Comparison of ENCODE assay signal across 10 cellular contexts in the genomic region with DNA sequence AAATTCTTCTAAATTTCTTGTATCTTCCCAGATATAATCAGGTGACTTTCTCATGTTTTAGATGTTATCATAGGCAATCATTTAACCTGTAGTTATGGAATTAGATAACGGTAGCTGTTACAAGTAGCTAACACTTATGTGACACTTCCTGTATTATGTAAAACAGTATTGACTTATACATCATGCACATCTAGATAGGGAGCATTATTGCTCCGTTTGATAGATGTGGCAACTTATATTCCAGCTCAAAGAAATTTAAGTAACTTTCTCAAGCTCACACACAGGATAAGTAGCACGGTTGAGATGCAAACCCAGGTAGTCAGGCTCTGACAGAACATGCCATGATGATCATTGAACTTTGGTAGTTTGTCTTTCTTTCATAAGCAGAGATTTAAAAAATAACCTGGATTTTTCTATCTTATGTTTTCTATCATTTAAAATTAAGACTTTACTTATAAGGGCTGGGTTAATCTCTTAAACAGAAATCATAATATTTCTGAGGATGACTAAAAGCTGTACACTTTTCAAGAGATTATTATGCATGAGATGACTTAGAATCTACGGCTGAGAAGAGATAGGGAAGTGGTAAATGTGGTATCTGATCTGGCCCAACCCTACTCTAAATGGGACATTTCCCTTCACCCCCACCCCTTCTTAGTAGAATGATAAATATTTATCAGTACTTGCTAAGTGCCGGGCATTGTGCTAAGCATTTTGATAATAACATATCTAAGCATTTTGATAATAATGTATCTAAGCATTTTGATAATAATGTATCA.
DNase-seq lines count a peak whose midpoint lies in the region; ATAC-seq, FAIRE-seq and TF ChIP-seq lines count a peak whose summit lies in the region.
"Had no signal": no experiment of that assay in that cellular context is flagged by ENCODE, and none has a peak within 500 bp of the region (broad histone marks: within the 10 kb centered on the region; RNA-seq: fewer than 3 reads in every experiment).

No MANE protein-coding gene starts in this region.

- H3K4me2 ChIP-seq in GM23338 = no peak overlapping the region

- in situ Hi-C loops in KBM-7 (cut with MboI; ENCODE audit: low pct_unique_long_range_greater_than_20kb, low sequenced_read_pairs) = no loop called here

- H3K9me2 ChIP-seq in GM23338 (ENCODE audit: insufficient read depth) = no peaks in the 10 kb centered on the region

- no peak overlapping the region for H2AFZ ChIP-seq in GM23338

- no peak for FAIRE-seq in RCC 7860 (lab: Jason Lieb, UNC)

- H3K27ac Mint-ChIP-seq in GM23338 (peak overlapping the region; percentile 27; the same call in 1 of the 2 replicates), memory B cell (no peak overlapping the region)
- H3K27ac Mint-ChIP-seq: IgD-negative memory B cell had no signal

- H3K27me3 Mint-ChIP-seq in GM23338 (ENCODE audit: insufficient read depth, low read depth, poor library complexity) (no peaks in the 10 kb centered on the region), memory B cell (no peaks in the 10 kb centered on the region)
- H3K27me3 Mint-ChIP-seq: IgD-negative memory B cell had no signal

- H3K4me1 ChIP-seq in GM23338 (ENCODE audit: insufficient read depth) (peaks cover 16% of the 10 kb centered on the region; the same call in 1 of the 2 replicates), left lung (peaks cover 0 to 30% of the 10 kb centered on the region in 2 donors)

- ATAC-seq in GM18519 (IDR thresholded peaks at IDR 0.05; ENCODE audit: low FRiP score, unreplicated experiment) = peak; percentile 54
- ATAC-seq in GM23338 = no peak
- ATAC-seq in memory B cell (ENCODE audit: low read depth) = peak; percentile 93
- no peak for ATAC-seq in left lung

- H3K27ac ChIP-seq in GM23338 (ENCODE audit: low read depth) = no peak overlapping the region
- peak overlapping the region in 1 of 2 donors; percentile 70 for H3K27ac ChIP-seq in left lung

- H3K36me3 Mint-ChIP-seq in GM23338 (ENCODE audit: low read depth) = 0 out of 3 replicates have a peak, but pooled peaks cover 6% of the 10 kb centered on the region
- no peaks in the 10 kb centered on the region for H3K36me3 Mint-ChIP-seq in memory B cell
- H3K36me3 Mint-ChIP-seq: IgD-negative memory B cell had no signal

- DNase-seq in GM23338 (ENCODE audit: low spot score) = no peak
- DNase-seq in KBM-7 = peak; percentile 55
- DNase-seq in memory B cell (ENCODE audit: low spot score in 2 of 2) = no peak
- DNase-seq in left lung = no peak
- DNase-seq in SW 1271 (lab: John Stamatoyannopoulos, UW) = no peak
- DNase-seq in RCC 7860 (ENCODE audit: low spot score) = no peak
- DNase-seq in KG1 (lab: John Stamatoyannopoulos, UW) = no peak

- H3K4me1 Mint-ChIP-seq in GM23338 (peaks cover 15% of the 10 kb centered on the region), memory B cell (peaks cover 5% of the 10 kb centered on the region)

- no peak for TF ChIP-seq CTCF in GM23338 (conservative IDR thresholded peaks at IDR 0.05; ENCODE audit: low read depth in 2 of 2)
- TF ChIP-seq CTCF in left lung (IDR thresholded peaks at IDR 0.05) = no peak

- no peaks in the 10 kb centered on the region for H4K20me1 ChIP-seq in GM23338 (replicated peaks; ENCODE audit: insufficient read depth)

- H3K4me3 ChIP-seq in GM23338 (no peak overlapping the region), left lung (no peak overlapping the region)
- H3K4me3 ChIP-seq: SJSA1 had no signal

- H3K9me3 Mint-ChIP-seq in GM23338 = peaks cover 6% of the 10 kb centered on the region; the same call in 1 of the 3 replicates
- H3K9me3 Mint-ChIP-seq in memory B cell = peaks cover 5% of the 10 kb centered on the region

- intact Hi-C loops in left lung (cut with DNase I) = no loop called here

- no peak overlapping the region for H3K4me3 Mint-ChIP-seq in GM23338
- no peak overlapping the region for H3K4me3 Mint-ChIP-seq in memory B cell

- H3F3A ChIP-seq in GM23338 (replicated peaks; ENCODE audit: low read depth) = no peaks in the 10 kb centered on the region

- no peaks in the 10 kb centered on the region for H3K9me3 ChIP-seq in left lung
- H3K9me3 ChIP-seq: SJSA1 had no signal

- H3K79me2 ChIP-seq in GM23338 (replicated peaks; ENCODE audit: insufficient read depth) = no peaks in the 10 kb centered on the region

- H3K36me3 ChIP-seq in GM23338 (ENCODE audit: insufficient read depth) (no peaks in the 10 kb centered on the region; the same call in 1 of the 2 replicates), left lung (no peaks in the 10 kb centered on the region)
- H3K36me3 ChIP-seq: SJSA1 had no signal

- H3K27me3 ChIP-seq in GM23338 (ENCODE audit: insufficient read depth) (no peaks in the 10 kb centered on the region), left lung (no peaks in the 10 kb centered on the region)
- H3K27me3 ChIP-seq: SJSA1 had no signal

TF ChIP-seq in GM23338, 12 proteins besides CTCF, POLR2A, EP300 and RAD21 (continues in another document):
- TF ChIP-seq ZNF331 (CRISPR knock-in tag; IDR thresholded peaks at IDR 0.05; ENCODE audit: low read depth) (no peak), STAT1 (IDR thresholded peaks at IDR 0.05; ENCODE audit: unreplicated experiment) (no peak), ETS1 (IDR thresholded peaks at IDR 0.05) (no peak), POLR2AphosphoS5 (IDR thresholded peaks at IDR 0.05; ENCODE audit: low read depth) (no peak), EZH2 (IDR thresholded peaks at IDR 0.05; ENCODE audit: low read depth, unreplicated experiment) (no peak), CREB1 (CRISPR knock-in tag; IDR thresholded peaks at IDR 0.05; ENCODE audit: low read depth) (no peak), ZNF114 (CRISPR knock-in tag; IDR thresholded peaks at IDR 0.05) (no peak), EZH2phosphoT487 (IDR thresholded peaks at IDR 0.05; ENCODE audit: unreplicated experiment) (no peak), NANOG (IDR thresholded peaks at IDR 0.05; ENCODE audit: borderline replicate concordance) (no peak)
- TF ChIP-seq, protein P1, sequence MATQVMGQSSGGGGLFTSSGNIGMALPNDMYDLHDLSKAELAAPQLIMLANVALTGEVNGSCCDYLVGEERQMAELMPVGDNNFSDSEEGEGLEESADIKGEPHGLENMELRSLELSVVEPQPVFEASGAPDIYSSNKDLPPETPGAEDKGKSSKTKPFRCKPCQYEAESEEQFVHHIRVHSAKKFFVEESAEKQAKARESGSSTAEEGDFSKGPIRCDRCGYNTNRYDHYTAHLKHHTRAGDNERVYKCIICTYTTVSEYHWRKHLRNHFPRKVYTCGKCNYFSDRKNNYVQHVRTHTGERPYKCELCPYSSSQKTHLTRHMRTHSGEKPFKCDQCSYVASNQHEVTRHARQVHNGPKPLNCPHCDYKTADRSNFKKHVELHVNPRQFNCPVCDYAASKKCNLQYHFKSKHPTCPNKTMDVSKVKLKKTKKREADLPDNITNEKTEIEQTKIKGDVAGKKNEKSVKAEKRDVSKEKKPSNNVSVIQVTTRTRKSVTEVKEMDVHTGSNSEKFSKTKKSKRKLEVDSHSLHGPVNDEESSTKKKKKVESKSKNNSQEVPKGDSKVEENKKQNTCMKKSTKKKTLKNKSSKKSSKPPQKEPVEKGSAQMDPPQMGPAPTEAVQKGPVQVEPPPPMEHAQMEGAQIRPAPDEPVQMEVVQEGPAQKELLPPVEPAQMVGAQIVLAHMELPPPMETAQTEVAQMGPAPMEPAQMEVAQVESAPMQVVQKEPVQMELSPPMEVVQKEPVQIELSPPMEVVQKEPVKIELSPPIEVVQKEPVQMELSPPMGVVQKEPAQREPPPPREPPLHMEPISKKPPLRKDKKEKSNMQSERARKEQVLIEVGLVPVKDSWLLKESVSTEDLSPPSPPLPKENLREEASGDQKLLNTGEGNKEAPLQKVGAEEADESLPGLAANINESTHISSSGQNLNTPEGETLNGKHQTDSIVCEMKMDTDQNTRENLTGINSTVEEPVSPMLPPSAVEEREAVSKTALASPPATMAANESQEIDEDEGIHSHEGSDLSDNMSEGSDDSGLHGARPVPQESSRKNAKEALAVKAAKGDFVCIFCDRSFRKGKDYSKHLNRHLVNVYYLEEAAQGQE (IDR thresholded peaks at IDR 0.05; ENCODE audit: unreplicated experiment) = no peak

Comparison
In these comparisons a context has a peak if more than half of its experiments do, and no peak if none do; other contexts are left out.
1. ATAC-seq: peak in GM18519 (single experiment) and memory B cell (single experiment); none in GM23338 (single experiment) and left lung (single experiment).